1 cellular context compared by ENCODE assay signal in the genomic region with DNA sequence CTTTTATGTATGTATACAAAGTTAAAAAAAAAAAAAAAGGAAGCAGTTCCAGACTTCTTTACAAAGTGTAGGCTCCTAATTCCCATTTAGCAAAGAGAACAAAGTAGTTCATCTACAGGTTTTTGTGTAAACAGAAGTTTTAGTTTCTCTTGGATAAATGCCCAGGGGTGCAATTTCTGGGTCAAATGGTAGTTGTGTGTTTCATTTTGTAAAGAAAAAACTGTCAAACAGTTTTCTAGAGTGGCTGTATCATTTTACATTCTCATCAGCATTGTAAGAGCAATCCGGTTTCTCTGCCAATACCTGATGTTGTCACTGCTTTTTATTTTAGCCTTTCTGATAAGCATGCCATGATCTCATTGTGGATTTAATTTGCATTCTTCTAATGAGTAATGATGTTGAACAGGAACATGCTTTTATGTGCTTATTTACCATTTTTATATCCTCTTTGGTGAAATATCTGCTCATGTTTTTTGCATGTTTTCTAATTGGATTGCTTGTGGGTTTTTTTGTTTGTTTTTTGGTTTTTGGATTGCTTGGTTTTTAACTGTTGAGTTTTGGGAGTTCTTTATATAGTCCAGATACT.
TF ChIP-seq lines count a peak whose summit lies in the region.

No MANE protein-coding gene starts in this region.

TF ChIP-seq in HEK293, 187 proteins besides CTCF, POLR2A, EP300 and RAD21 (continued from another document and continues in another):
- TF ChIP-seq, protein P1, sequence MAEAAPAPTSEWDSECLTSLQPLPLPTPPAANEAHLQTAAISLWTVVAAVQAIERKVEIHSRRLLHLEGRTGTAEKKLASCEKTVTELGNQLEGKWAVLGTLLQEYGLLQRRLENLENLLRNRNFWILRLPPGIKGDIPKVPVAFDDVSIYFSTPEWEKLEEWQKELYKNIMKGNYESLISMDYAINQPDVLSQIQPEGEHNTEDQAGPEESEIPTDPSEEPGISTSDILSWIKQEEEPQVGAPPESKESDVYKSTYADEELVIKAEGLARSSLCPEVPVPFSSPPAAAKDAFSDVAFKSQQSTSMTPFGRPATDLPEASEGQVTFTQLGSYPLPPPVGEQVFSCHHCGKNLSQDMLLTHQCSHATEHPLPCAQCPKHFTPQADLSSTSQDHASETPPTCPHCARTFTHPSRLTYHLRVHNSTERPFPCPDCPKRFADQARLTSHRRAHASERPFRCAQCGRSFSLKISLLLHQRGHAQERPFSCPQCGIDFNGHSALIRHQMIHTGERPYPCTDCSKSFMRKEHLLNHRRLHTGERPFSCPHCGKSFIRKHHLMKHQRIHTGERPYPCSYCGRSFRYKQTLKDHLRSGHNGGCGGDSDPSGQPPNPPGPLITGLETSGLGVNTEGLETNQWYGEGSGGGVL (tag by site-specific recombination; IDR thresholded peaks at IDR 0.05) = peak; percentile 52; the same call in 1 of the 2 replicates
- TF ChIP-seq ZSCAN23 (tag by site-specific recombination; IDR thresholded peaks at IDR 0.05) (peak; percentile 90), ZNF561 (tag by site-specific recombination; IDR thresholded peaks at IDR 0.05; ENCODE audit: borderline replicate concordance) (peak; percentile 39; the same call in 1 of the 2 replicates), GLI2 (tag by site-specific recombination; IDR thresholded peaks at IDR 0.05; ENCODE audit: borderline replicate concordance, low read depth) (peak; percentile 84), ZNF138 (tag by site-specific recombination; IDR thresholded peaks at IDR 0.05; ENCODE audit: borderline replicate concordance) (no peak), ZBTB1 (tag by site-specific recombination; IDR thresholded peaks at IDR 0.05) (0 out of 2 replicates have a peak, but pooled peaks have one; percentile 71), ZNF23 (tag by site-specific recombination; IDR thresholded peaks at IDR 0.05; ENCODE audit: borderline replicate concordance) (no peak), ZNF660 (tag by site-specific recombination; IDR thresholded peaks at IDR 0.05) (peak; percentile 81), SCRT1 (tag by site-specific recombination; IDR thresholded peaks at IDR 0.05; ENCODE audit: borderline replicate concordance) (0 out of 2 replicates have a peak, but pooled peaks have one; percentile 84), ZSCAN30 (tag by site-specific recombination; IDR thresholded peaks at IDR 0.05) (peak; percentile 67; the same call in 1 of the 2 replicates), ZBTB20 (tag by site-specific recombination; IDR thresholded peaks at IDR 0.05) (no peak; the same call in 1 of the 2 replicates), ZNF146 (tag by site-specific recombination; IDR thresholded peaks at IDR 0.05) (0 out of 2 replicates have a peak, but pooled peaks have one; percentile 10), ZNF155 (tag by site-specific recombination; IDR thresholded peaks at IDR 0.05) (no peak), SP2 (tag by site-specific recombination; IDR thresholded peaks at IDR 0.05) (peak; percentile 23; the same call in 1 of the 2 replicates), ZNF521 (tag by site-specific recombination; IDR thresholded peaks at IDR 0.05) (no peak), KLF9 (tag by site-specific recombination; IDR thresholded peaks at IDR 0.05; ENCODE audit: low read depth) (no peak), ZNF571 (tag by site-specific recombination; IDR thresholded peaks at IDR 0.05) (no peak), KLF7 (tag by site-specific recombination; IDR thresholded peaks at IDR 0.05; ENCODE audit: borderline replicate concordance) (no peak), ZNF555 (tag by site-specific recombination; conservative IDR thresholded peaks at IDR 0.05) (no peak), MEIS1 (CRISPR knock-in tag; IDR thresholded peaks at IDR 0.05; ENCODE audit: borderline replicate concordance) (no peak), ZNF830 (tag by site-specific recombination; IDR thresholded peaks at IDR 0.05; ENCODE audit: low read depth) (no peak), MZF1 (tag by site-specific recombination; IDR thresholded peaks at IDR 0.05; ENCODE audit: borderline replicate concordance) (no peak), ZNF747 (tag by site-specific recombination; IDR thresholded peaks at IDR 0.05) (no peak), ZNF776 (tag by site-specific recombination; IDR thresholded peaks at IDR 0.05; ENCODE audit: borderline replicate concordance) (no peak)
- TF ChIP-seq, protein P2, sequence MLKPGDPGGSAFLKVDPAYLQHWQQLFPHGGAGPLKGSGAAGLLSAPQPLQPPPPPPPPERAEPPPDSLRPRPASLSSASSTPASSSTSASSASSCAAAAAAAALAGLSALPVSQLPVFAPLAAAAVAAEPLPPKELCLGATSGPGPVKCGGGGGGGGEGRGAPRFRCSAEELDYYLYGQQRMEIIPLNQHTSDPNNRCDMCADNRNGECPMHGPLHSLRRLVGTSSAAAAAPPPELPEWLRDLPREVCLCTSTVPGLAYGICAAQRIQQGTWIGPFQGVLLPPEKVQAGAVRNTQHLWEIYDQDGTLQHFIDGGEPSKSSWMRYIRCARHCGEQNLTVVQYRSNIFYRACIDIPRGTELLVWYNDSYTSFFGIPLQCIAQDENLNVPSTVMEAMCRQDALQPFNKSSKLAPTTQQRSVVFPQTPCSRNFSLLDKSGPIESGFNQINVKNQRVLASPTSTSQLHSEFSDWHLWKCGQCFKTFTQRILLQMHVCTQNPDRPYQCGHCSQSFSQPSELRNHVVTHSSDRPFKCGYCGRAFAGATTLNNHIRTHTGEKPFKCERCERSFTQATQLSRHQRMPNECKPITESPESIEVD (tag by site-specific recombination; IDR thresholded peaks at IDR 0.05) = peak; percentile 99
- TF ChIP-seq, protein P3, sequence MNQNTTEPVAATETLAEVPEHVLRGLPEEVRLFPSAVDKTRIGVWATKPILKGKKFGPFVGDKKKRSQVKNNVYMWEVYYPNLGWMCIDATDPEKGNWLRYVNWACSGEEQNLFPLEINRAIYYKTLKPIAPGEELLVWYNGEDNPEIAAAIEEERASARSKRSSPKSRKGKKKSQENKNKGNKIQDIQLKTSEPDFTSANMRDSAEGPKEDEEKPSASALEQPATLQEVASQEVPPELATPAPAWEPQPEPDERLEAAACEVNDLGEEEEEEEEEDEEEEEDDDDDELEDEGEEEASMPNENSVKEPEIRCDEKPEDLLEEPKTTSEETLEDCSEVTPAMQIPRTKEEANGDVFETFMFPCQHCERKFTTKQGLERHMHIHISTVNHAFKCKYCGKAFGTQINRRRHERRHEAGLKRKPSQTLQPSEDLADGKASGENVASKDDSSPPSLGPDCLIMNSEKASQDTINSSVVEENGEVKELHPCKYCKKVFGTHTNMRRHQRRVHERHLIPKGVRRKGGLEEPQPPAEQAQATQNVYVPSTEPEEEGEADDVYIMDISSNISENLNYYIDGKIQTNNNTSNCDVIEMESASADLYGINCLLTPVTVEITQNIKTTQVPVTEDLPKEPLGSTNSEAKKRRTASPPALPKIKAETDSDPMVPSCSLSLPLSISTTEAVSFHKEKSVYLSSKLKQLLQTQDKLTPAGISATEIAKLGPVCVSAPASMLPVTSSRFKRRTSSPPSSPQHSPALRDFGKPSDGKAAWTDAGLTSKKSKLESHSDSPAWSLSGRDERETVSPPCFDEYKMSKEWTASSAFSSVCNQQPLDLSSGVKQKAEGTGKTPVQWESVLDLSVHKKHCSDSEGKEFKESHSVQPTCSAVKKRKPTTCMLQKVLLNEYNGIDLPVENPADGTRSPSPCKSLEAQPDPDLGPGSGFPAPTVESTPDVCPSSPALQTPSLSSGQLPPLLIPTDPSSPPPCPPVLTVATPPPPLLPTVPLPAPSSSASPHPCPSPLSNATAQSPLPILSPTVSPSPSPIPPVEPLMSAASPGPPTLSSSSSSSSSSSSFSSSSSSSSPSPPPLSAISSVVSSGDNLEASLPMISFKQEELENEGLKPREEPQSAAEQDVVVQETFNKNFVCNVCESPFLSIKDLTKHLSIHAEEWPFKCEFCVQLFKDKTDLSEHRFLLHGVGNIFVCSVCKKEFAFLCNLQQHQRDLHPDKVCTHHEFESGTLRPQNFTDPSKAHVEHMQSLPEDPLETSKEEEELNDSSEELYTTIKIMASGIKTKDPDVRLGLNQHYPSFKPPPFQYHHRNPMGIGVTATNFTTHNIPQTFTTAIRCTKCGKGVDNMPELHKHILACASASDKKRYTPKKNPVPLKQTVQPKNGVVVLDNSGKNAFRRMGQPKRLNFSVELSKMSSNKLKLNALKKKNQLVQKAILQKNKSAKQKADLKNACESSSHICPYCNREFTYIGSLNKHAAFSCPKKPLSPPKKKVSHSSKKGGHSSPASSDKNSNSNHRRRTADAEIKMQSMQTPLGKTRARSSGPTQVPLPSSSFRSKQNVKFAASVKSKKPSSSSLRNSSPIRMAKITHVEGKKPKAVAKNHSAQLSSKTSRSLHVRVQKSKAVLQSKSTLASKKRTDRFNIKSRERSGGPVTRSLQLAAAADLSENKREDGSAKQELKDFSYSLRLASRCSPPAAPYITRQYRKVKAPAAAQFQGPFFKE (tag by site-specific recombination; IDR thresholded peaks at IDR 0.05; ENCODE audit: borderline replicate concordance) = no peak
- TF ChIP-seq, protein P4, sequence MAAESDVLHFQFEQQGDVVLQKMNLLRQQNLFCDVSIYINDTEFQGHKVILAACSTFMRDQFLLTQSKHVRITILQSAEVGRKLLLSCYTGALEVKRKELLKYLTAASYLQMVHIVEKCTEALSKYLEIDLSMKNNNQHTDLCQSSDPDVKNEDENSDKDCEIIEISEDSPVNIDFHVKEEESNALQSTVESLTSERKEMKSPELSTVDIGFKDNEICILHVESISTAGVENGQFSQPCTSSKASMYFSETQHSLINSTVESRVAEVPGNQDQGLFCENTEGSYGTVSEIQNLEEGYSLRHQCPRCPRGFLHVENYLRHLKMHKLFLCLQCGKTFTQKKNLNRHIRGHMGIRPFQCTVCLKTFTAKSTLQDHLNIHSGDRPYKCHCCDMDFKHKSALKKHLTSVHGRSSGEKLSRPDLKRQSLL (tag by site-specific recombination; IDR thresholded peaks at IDR 0.05) = peak; percentile 41; the same call in 1 of the 2 replicates
- TF ChIP-seq, protein P5, sequence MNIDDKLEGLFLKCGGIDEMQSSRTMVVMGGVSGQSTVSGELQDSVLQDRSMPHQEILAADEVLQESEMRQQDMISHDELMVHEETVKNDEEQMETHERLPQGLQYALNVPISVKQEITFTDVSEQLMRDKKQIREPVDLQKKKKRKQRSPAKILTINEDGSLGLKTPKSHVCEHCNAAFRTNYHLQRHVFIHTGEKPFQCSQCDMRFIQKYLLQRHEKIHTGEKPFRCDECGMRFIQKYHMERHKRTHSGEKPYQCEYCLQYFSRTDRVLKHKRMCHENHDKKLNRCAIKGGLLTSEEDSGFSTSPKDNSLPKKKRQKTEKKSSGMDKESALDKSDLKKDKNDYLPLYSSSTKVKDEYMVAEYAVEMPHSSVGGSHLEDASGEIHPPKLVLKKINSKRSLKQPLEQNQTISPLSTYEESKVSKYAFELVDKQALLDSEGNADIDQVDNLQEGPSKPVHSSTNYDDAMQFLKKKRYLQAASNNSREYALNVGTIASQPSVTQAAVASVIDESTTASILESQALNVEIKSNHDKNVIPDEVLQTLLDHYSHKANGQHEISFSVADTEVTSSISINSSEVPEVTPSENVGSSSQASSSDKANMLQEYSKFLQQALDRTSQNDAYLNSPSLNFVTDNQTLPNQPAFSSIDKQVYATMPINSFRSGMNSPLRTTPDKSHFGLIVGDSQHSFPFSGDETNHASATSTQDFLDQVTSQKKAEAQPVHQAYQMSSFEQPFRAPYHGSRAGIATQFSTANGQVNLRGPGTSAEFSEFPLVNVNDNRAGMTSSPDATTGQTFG (tag by site-specific recombination; IDR thresholded peaks at IDR 0.05; ENCODE audit: borderline replicate concordance) = no peak
- TF ChIP-seq, protein P6, sequence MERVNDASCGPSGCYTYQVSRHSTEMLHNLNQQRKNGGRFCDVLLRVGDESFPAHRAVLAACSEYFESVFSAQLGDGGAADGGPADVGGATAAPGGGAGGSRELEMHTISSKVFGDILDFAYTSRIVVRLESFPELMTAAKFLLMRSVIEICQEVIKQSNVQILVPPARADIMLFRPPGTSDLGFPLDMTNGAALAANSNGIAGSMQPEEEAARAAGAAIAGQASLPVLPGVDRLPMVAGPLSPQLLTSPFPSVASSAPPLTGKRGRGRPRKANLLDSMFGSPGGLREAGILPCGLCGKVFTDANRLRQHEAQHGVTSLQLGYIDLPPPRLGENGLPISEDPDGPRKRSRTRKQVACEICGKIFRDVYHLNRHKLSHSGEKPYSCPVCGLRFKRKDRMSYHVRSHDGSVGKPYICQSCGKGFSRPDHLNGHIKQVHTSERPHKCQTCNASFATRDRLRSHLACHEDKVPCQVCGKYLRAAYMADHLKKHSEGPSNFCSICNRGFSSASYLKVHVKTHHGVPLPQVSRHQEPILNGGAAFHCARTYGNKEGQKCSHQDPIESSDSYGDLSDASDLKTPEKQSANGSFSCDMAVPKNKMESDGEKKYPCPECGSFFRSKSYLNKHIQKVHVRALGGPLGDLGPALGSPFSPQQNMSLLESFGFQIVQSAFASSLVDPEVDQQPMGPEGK (tag by site-specific recombination; IDR thresholded peaks at IDR 0.05) = peak; percentile 54
- TF ChIP-seq, protein P7, sequence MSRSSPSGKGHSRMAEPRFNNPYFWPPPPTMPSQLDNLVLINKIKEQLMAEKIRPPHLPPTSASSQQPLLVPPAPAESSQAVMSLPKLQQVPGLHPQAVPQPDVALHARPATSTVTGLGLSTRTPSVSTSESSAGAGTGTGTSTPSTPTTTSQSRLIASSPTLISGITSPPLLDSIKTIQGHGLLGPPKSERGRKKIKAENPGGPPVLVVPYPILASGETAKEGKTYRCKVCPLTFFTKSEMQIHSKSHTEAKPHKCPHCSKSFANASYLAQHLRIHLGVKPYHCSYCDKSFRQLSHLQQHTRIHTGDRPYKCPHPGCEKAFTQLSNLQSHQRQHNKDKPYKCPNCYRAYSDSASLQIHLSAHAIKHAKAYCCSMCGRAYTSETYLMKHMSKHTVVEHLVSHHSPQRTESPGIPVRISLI (tag by site-specific recombination; IDR thresholded peaks at IDR 0.05) = peak; percentile 99
- TF ChIP-seq, protein P8, sequence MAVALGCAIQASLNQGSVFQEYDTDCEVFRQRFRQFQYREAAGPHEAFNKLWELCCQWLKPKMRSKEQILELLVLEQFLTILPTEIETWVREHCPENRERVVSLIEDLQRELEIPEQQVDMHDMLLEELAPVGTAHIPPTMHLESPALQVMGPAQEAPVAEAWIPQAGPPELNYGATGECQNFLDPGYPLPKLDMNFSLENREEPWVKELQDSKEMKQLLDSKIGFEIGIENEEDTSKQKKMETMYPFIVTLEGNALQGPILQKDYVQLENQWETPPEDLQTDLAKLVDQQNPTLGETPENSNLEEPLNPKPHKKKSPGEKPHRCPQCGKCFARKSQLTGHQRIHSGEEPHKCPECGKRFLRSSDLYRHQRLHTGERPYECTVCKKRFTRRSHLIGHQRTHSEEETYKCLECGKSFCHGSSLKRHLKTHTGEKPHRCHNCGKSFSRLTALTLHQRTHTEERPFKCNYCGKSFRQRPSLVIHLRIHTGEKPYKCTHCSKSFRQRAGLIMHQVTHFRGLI (tag by site-specific recombination; IDR thresholded peaks at IDR 0.05) = no peak
- TF ChIP-seq, protein P9, sequence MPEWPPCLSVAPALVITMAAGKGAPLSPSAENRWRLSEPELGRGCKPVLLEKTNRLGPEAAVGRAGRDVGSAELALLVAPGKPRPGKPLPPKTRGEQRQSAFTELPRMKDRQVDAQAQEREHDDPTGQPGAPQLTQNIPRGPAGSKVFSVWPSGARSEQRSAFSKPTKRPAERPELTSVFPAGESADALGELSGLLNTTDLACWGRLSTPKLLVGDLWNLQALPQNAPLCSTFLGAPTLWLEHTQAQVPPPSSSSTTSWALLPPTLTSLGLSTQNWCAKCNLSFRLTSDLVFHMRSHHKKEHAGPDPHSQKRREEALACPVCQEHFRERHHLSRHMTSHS (tag by site-specific recombination; IDR thresholded peaks at IDR 0.05) = no peak
